Comparison of ENCODE assay signal across 8 cellular contexts in the genomic region with DNA sequence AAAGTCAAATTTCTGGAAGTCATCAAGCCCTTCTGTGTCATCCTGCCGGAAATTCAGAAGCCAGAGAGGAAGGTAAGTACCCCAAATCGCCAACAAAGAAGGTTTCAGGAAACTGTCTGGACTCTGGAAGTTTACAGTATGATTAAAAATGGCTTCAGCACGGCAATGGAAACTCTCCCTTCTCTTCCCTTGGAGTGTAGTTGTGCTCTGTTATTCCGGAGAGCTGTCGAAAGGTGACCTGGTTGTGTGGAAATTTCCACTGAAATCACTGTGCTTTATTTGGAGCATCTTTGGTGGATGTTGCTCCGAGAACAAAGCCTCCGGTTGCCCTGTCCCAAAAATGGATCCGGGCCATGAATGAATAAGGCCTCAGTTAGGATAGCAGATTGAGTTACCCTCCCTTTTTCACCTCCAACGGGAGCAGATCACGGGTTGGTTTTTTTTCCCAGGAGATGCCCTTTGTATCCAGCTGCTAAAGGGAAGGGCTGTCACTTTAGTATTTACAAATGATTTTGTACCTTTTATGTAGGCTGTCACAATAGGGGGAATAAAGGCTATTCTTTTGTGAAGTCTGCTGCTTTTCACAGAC. TPM values are rescaled to one million over a fixed set of nuclear protein-coding genes. Genes with fewer than 3 reads are reported as not detected.
A peak's percentile ranks its signal among the peaks of the same experiment; 100 is the strongest.
DNase-seq lines count a peak whose midpoint lies in the region; ATAC-seq, FAIRE-seq and TF ChIP-seq lines count a peak whose summit lies in the region.

No MANE protein-coding gene starts in this region.

- no peak for TF ChIP-seq POLR2A in H1 (IDR thresholded peaks at IDR 0.05; ENCODE audit: control extremely low read depth in 1 of 2, low read depth in 2 of 2, low read length in 2 of 2)

- no peak overlapping the region for H4K91ac ChIP-seq in H1 (replicated peaks; ENCODE audit: insufficient read length, low read length)

- peaks cover 26% of the 10 kb centered on the region for H4K20me1 ChIP-seq in OCI-LY3 (ENCODE audit: insufficient read depth, low read length)
- H4K20me1 ChIP-seq in H1 (replicated peaks in 1 of 2; ENCODE audit: control insufficient read depth in 1 of 2, insufficient read depth in 2 of 2, low read length in 2 of 2), result peaks cover 0 to 9% of the 10 kb centered on the region in 2 experiments

- H3K4me1 ChIP-seq in OCI-LY3 (ENCODE audit: low read length), result peaks cover 24% of the 10 kb centered on the region
- H3K4me1 ChIP-seq in H1 (replicated peaks in 1 of 4; ENCODE audit: control insufficient read depth in 3 of 4, insufficient read depth in 4 of 4, low read length in 3 of 4), result peaks cover 0 to 7% (median 2%) of the 10 kb centered on the region in 4 experiments; a peak in 4 of 7 replicates

- H3K27me3 Mint-ChIP-seq in natural killer cell (ENCODE audit: low read depth in 2 of 2), result no peaks in the 10 kb centered on the region

- intact Hi-C loops in natural killer cell (cut with micrococcal nuclease), result loop anchor here (5.0 kb wide), 1 partner anchor 99 kb away; a partner anchor contains a TSS

- H3K79me1 ChIP-seq in H1 (ENCODE audit: low read depth, low read length), result peaks cover 7% of the 10 kb centered on the region

- 33% methylated on average over 10 of the region's 10 CpGs; no CpG with 5 or more reads in 1 of the 2 experiments for WGBS in H1 (ENCODE audit: extremely low coverage in 1 of 2, insufficient coverage in 1 of 2, insufficient read length in 1 of 2, insufficient replicate concordance in 2 of 2, low coverage in 1 of 2, low lambda C conversion rate in 2 of 2, missing lambda C conversion rate in 1 of 2), 2 experiments

- H3K4ac ChIP-seq in H1 (replicated peaks; ENCODE audit: insufficient read length, low read depth, low read length), result no peak overlapping the region

- H4K8ac ChIP-seq in H1 (ENCODE audit: extremely low read depth, insufficient read depth, low read length), result no peak overlapping the region

- no peak overlapping the region for H2BK20ac ChIP-seq in H1 (ENCODE audit: low read length)

- H3K36me3 ChIP-seq in OCI-LY3 (replicated peaks; ENCODE audit: low read depth, low read length), result peaks cover 47% of the 10 kb centered on the region
- H3K36me3 ChIP-seq in H1 (ENCODE audit: control insufficient read depth in 2 of 4, insufficient read depth in 4 of 4, low read length in 3 of 4), result peaks cover 5 to 44% (median 24%) of the 10 kb centered on the region in 4 experiments

- no peak overlapping the region for H2BK12ac ChIP-seq in H1 (ENCODE audit: low read depth, low read length)

- 0 out of 2 replicates have a peak overlapping the region, but pooled peaks have one; percentile 6 for H3K18ac ChIP-seq in H1 (ENCODE audit: extremely low read depth, low read length)

- no peak overlapping the region for H2BK15ac ChIP-seq in H1 (ENCODE audit: low read length)

- no peak overlapping the region for H3K14ac ChIP-seq in H1 (ENCODE audit: insufficient read length)

- H2AFZ ChIP-seq in OCI-LY3 (ENCODE audit: low read depth, low read length) (no peak overlapping the region), H1 (ENCODE audit: low read length) (no peak overlapping the region)

- peaks cover 45 to 48% of the 10 kb centered on the region in 2 donors for H3K4me1 Mint-ChIP-seq in natural killer cell

- H3K79me2 ChIP-seq in OCI-LY3 (ENCODE audit: low read length) (peaks cover 64% of the 10 kb centered on the region), H1 (ENCODE audit: control insufficient read depth in 1 of 2, insufficient read depth in 2 of 2, low read length in 2 of 2) (peaks cover 5 to 30% of the 10 kb centered on the region in 2 experiments; a peak in 3 of 4 replicates)

- peak overlapping the region; percentile 97 for H3K9ac ChIP-seq in OCI-LY3 (ENCODE audit: low read length)
- H3K9ac ChIP-seq in H1 (replicated peaks in 1 of 4; ENCODE audit: extremely low read depth in 1 of 4, low read depth in 3 of 4, low read length in 3 of 4), result peak overlapping the region; percentile 80 to 89 (median 86)

- DNase-seq in GM12864 (ENCODE audit: low read depth) (no peak), H1 (ENCODE audit: low read depth in 1 of 2, low spot score in 2 of 2) (no peak), natural killer cell (no peak), NCI-H1436 treated with DMSO at 0.1 percent for 48 hours (lab: John Stamatoyannopoulos, UW) (no peak), cerebellar nuclear complex (lab: John Stamatoyannopoulos, UW) (no peak), COLO668 (lab: John Stamatoyannopoulos, UW; ENCODE audit: unreplicated experiment) (no peak)

- POLR2A ChIA-PET in H1 (lab: Charles Lee; ENCODE audit: partially characterized antibody), result interaction anchor here (0.6 to 2.5 kb wide), 5 partner anchors 11 to 52 kb away, joined by 3 to 10 read pairs (median 5); no protein-coding TSS in a partner anchor

- H3K27ac Mint-ChIP-seq in natural killer cell, result peak overlapping the region; percentile 93 to 96

- H3K4me3 ChIP-seq in GM12864 (ENCODE audit: low read depth, low read length) (peak overlapping the region; percentile 78), OCI-LY3 (ENCODE audit: low read length) (peak overlapping the region; percentile 97), H1 (ENCODE audit: extremely low read depth in 1 of 4, insufficient read depth in 2 of 4, low read depth in 3 of 4, low read length in 4 of 4) (peak overlapping the region; percentile 82 to 92 (median 86))

- FAIRE-seq in H1 (lab: Jason Lieb, UNC), result no peak

- no peaks in the 10 kb centered on the region for H3K36me3 Mint-ChIP-seq in natural killer cell

- no peak overlapping the region for H3K23ac ChIP-seq in H1 (ENCODE audit: insufficient read length)

- H3K27me3 ChIP-seq in OCI-LY3 (ENCODE audit: low read depth, low read length) (no peaks in the 10 kb centered on the region), H1 (replicated peaks in 1 of 4; ENCODE audit: control insufficient read depth in 3 of 4, extremely low read depth in 1 of 4, insufficient read depth in 3 of 4, low read length in 3 of 4) (no peaks in the 10 kb centered on the region)

- TF ChIP-seq RAD21 in H1 (IDR thresholded peaks at IDR 0.05 in 1 of 2, conservative IDR thresholded peaks at IDR 0.05 in 1 of 2; ENCODE audit: low read depth in 2 of 2, low read length in 2 of 2), result no peak

- no peaks in the 10 kb centered on the region for H3K9me3 ChIP-seq in OCI-LY3 (ENCODE audit: insufficient read depth, low read length)
- no peaks in the 10 kb centered on the region for H3K9me3 ChIP-seq in H1 (ENCODE audit: insufficient read depth in 2 of 2, low read depth in 1 of 2, low read length in 1 of 2)

- H2AK5ac ChIP-seq in H1 (ENCODE audit: low read depth, low read length), result no peak overlapping the region

- no peak for TF ChIP-seq EP300 in H1 (IDR thresholded peaks at IDR 0.05; ENCODE audit: borderline replicate concordance in 1 of 2, low read depth in 2 of 2, low read length in 2 of 2)

- peak overlapping the region; percentile 98 for H3K4me3 Mint-ChIP-seq in natural killer cell

- CTCF ChIA-PET in H1 (lab: Charles Lee; ENCODE audit: partially characterized antibody), result interaction anchor here (0.9 to 1.7 kb wide), 4 partner anchors 15 to 46 kb away, joined by 3 to 4 read pairs (median 3); no protein-coding TSS in a partner anchor

- H3K56ac ChIP-seq in H1 (replicated peaks; ENCODE audit: insufficient read length, low read depth, low read length), result peak overlapping the region; percentile 47

- peak overlapping the region; percentile 61; the same call in 1 of the 2 replicates for H2BK5ac ChIP-seq in H1 (ENCODE audit: low read depth, low read length)

- no peak overlapping the region for H4K5ac ChIP-seq in H1 (ENCODE audit: insufficient read length, low read depth, low read length)

- H3K23me2 ChIP-seq in H1 (ENCODE audit: low read depth, low read length), result peaks cover 12% of the 10 kb centered on the region

- TF ChIP-seq CTCF in GM12864 (IDR thresholded peaks at IDR 0.05; ENCODE audit: low read depth, low read length, missing control alignments) (no peak), OCI-LY3 (IDR thresholded peaks at IDR 0.05; ENCODE audit: low read depth, low read length) (no peak), H1 (IDR thresholded peaks at IDR 0.05; ENCODE audit: control extremely low read depth in 1 of 3, insufficient read depth in 1 of 3, low read depth in 1 of 3, low read length in 3 of 3) (no peak), natural killer cell (IDR thresholded peaks at IDR 0.05) (no peak)

- peak overlapping the region; percentile 75 for H3K27ac ChIP-seq in OCI-LY3 (ENCODE audit: low read length)
- 0 out of 2 replicates have a peak overlapping the region, but pooled peaks have one; percentile 35 for H3K27ac ChIP-seq in H1 (ENCODE audit: low read depth, low read length)

- H3K4me2 ChIP-seq in OCI-LY3 (ENCODE audit: low read length), result peak overlapping the region; percentile 88
- H3K4me2 ChIP-seq in H1 (ENCODE audit: insufficient read depth in 1 of 2, low read depth in 2 of 2, low read length in 2 of 2), result peak overlapping the region; percentile 75 to 98

- H3K9me3 Mint-ChIP-seq in natural killer cell, result no peaks in the 10 kb centered on the region

- no peak overlapping the region for H2BK120ac ChIP-seq in H1 (replicated peaks; ENCODE audit: low read depth, low read length)

- ATAC-seq in natural killer cell, result no peak
- no peak for ATAC-seq in GM19455 (IDR thresholded peaks at IDR 0.05; ENCODE audit: unreplicated experiment)

TF ChIP-seq in H1, 55 proteins besides CTCF, POLR2A, EP300 and RAD21:
- TF ChIP-seq SAP30 (IDR thresholded peaks at IDR 0.05; ENCODE audit: insufficient read depth, insufficient replicate concordance, low read length) (peak; percentile 41), NRF1 (IDR thresholded peaks at IDR 0.05; ENCODE audit: low read depth, low read length) (no peak), FOSL1 (IDR thresholded peaks at IDR 0.05; ENCODE audit: insufficient read depth, low read depth, low read length) (no peak), EGR1 (IDR thresholded peaks at IDR 0.05; ENCODE audit: borderline replicate concordance, low read depth, low read length) (no peak)
- TF ChIP-seq, protein P1, sequence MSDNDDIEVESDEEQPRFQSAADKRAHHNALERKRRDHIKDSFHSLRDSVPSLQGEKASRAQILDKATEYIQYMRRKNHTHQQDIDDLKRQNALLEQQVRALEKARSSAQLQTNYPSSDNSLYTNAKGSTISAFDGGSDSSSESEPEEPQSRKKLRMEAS (IDR thresholded peaks at IDR 0.05), result no peak

RNA-seq across cellular contexts. Expression of a gene that starts 0.7 kb away (rescaled TPM):
- 157 and 165 TPM in 2 replicates for total RNA-seq in H1 (2021; fragmentation: NEBNext Ultra II Directional; extraction: Animal tissue kit (Norgen Biotek cat#: 25700))
- polyA plus RNA-seq in H1 (2011; rRNA removed), result 115 and 133 TPM in 2 replicates
- 107 TPM for polyA plus RNA-seq in H1 (2011; cell fraction: cytosol; rRNA removed)
- 127 TPM for polyA plus RNA-seq in H1 (2011; cell fraction: nucleus; rRNA removed)
- 119 to 133 TPM (median 124 TPM) in 4 replicates for polyA plus RNA-seq in H1 (2012, experiment 1 of 2)
- polyA plus RNA-seq in H1 (2012, experiment 2 of 2), result 142 TPM
- 197 TPM for polyA plus RNA-seq in H1 (2013, experiment 1 of 2)
- polyA plus RNA-seq in H1 (2013, experiment 2 of 2), result 202 TPM
- 262 and 327 TPM in 2 replicates for polyA minus RNA-seq in H1 (2011; rRNA and poly(A)+ RNA removed)
- 101 TPM for polyA minus RNA-seq in H1 (2011; cell fraction: cytosol; rRNA and poly(A)+ RNA removed)
- 78.2 TPM for polyA minus RNA-seq in H1 (2011; cell fraction: nucleus; rRNA and poly(A)+ RNA removed)
- total RNA-seq in natural killer cell, result 100 to 1,000 TPM; 143 to 172 (median 148) TPM
